10 cellular contexts compared by ENCODE assay signal in genomic region chr6:30683980-30684338, GRCh38. TPM values are rescaled to one million over a fixed set of nuclear protein-coding genes. Genes with fewer than 3 reads are reported as not detected.
A peak's percentile ranks its signal among the peaks of the same experiment; 100 is the strongest.
DNase-seq lines count a peak whose midpoint lies in the region; ATAC-seq, FAIRE-seq and TF ChIP-seq lines count a peak whose summit lies in the region.
"Had no signal": no experiment of that assay in that cellular context is flagged by ENCODE, and none has a peak within 500 bp of the region (broad histone marks: within the 10 kb centered on the region; RNA-seq: fewer than 3 reads in every experiment).

No MANE protein-coding gene starts in this region.

- in situ Hi-C loops in HepG2 (cut with HindIII; ENCODE audit: extremely low pct_ligation_motif_present, low pct_unique_long_range_greater_than_20kb): loop anchor here (25.0 kb wide), 1 partner anchor 403 kb away; no protein-coding TSS in a partner anchor

- H3K27me3 Mint-ChIP-seq in activated CD4-positive, alpha-beta T cell treated with anti-CD3 and anti-CD28 coated beads, Interleukin-2, amount 10 ng/mL, durations not matched to agents 24 days and 14 days: no peaks in the 10 kb centered on the region

- no peak overlapping the region; a peak in 1 of 6 replicates for H3K4me3 ChIP-seq in HepG2 (replicated peaks in 1 of 3; ENCODE audit: insufficient read depth in 1 of 3, low read depth in 2 of 3, low read length in 3 of 3)
- H3K4me3 ChIP-seq in thymus (ENCODE audit: low read length): peak overlapping the region; percentile 65

- no peak for ATAC-seq in HepG2

- peaks cover 71% of the 10 kb centered on the region for H3K4me1 ChIP-seq in HepG2 (ENCODE audit: insufficient read depth, low read length)
- peaks cover 36% of the 10 kb centered on the region for H3K4me1 ChIP-seq in thymus (ENCODE audit: control insufficient read depth, insufficient read depth, low read length)

- H4K20me1 ChIP-seq in HepG2 (ENCODE audit: insufficient read depth, low read length): no peaks in the 10 kb centered on the region

- H3K9me3 Mint-ChIP-seq in activated CD4-positive, alpha-beta T cell treated with anti-CD3 and anti-CD28 coated beads, Interleukin-2, amount 10 ng/mL, durations not matched to agents 24 days and 14 days: no peaks in the 10 kb centered on the region

- BruUV-seq in HepG2 (replicated peaks; lab: Mats Ljungman, UMichigan): no TSS peak

- peak overlapping the region; percentile 17; the same call in 1 of the 2 replicates for H3K9ac ChIP-seq in HepG2 (ENCODE audit: insufficient read depth, low read depth, low read length)

- H3K36me3 Mint-ChIP-seq in activated CD4-positive, alpha-beta T cell treated with anti-CD3 and anti-CD28 coated beads, Interleukin-2, amount 10 ng/mL, durations not matched to agents 24 days and 14 days (ENCODE audit: low read depth): peaks cover 78% of the 10 kb centered on the region

- peaks cover 50% of the 10 kb centered on the region for H3K4me1 Mint-ChIP-seq in activated CD4-positive, alpha-beta T cell treated with anti-CD3 and anti-CD28 coated beads, Interleukin-2, amount 10 ng/mL, durations not matched to agents 24 days and 14 days

- H3K27ac ChIP-seq in angular gyrus (ENCODE audit: low read depth, low read length) (peak overlapping the region; percentile 68), HepG2 (ENCODE audit: extremely low read length, insufficient read depth, low read length) (no peak overlapping the region), thymus (ENCODE audit: low read depth) (peak overlapping the region; percentile 99)
- H3K27ac ChIP-seq: C4-2B had no signal

- no peak for TF ChIP-seq EP300 in HepG2 (IDR thresholded peaks at IDR 0.05; ENCODE audit: low read depth in 2 of 2, low read length in 2 of 2)
- no peak for TF ChIP-seq EP300 in HepG2 (CRISPR knock-in tag; IDR thresholded peaks at IDR 0.05; ENCODE audit: borderline replicate concordance)

- no peaks in the 10 kb centered on the region for H3K79me2 ChIP-seq in HepG2 (ENCODE audit: insufficient read depth, low read length)

- CTCF ChIA-PET in HepG2 (lab: Yijun Ruan, JAX; ENCODE audit: low intra/inter-chr PET ratio, low total read pairs): interaction anchor here (3.5 kb wide), 1 partner anchor 39 kb away, joined by 11 read pairs; no protein-coding TSS in a partner anchor

- peak; percentile 65 for DNase-seq in activated CD4-positive, alpha-beta T cell treated with anti-CD3 and anti-CD28 coated beads, Interleukin-2, amount 10 ng/mL, durations not matched to agents 24 days and 14 days
- no peak for DNase-seq in activated CD4-positive, alpha-beta T cell treated with anti-CD3 and anti-CD28 coated beads for 1 hour
- no peak for DNase-seq in HepG2 (ENCODE audit: low spot score)
- no peak for DNase-seq in NCI-H226
- no peak for DNase-seq in GM20000 (ENCODE audit: low spot score)
- no peak for DNase-seq in GM12892 (ENCODE audit: insufficient read length)

- H3K9me3 ChIP-seq in HepG2 (ENCODE audit: low read length) (no peaks in the 10 kb centered on the region), thymus (ENCODE audit: control insufficient read depth) (no peaks in the 10 kb centered on the region)

- intact Hi-C loops in activated CD4-positive, alpha-beta T cell treated with anti-CD3 and anti-CD28 coated beads, Interleukin-2, amount 10 ng/mL, durations not matched to agents 24 days and 14 days (cut with micrococcal nuclease): loop anchor here (2.0 to 10.0 kb wide), 4 partner anchors 53 to 811 kb away; partner anchors contain the start of gene MICB
- intact Hi-C loops in HepG2 (cut with micrococcal nuclease; ENCODE audit: unreplicated experiment): no loop called here

- no peak for FAIRE-seq in HepG2 (lab: Jason Lieb, UNC)
- no peak for FAIRE-seq in GM12892 (lab: Jason Lieb, UNC)
- FAIRE-seq: frontal cortex had no signal

- H2AFZ ChIP-seq in HepG2 (ENCODE audit: low read length): no peak overlapping the region

- no peak for TF ChIP-seq RAD21 in HepG2 (CRISPR knock-in tag; IDR thresholded peaks at IDR 0.05)

- H3K27me3 ChIP-seq in HepG2 (ENCODE audit: control insufficient read depth in 1 of 2, insufficient read depth in 2 of 2, low read length in 2 of 2) (no peaks in the 10 kb centered on the region), thymus (ENCODE audit: control insufficient read depth, insufficient read depth) (no peaks in the 10 kb centered on the region)

- peak overlapping the region; percentile 94 for H3K4me3 Mint-ChIP-seq in activated CD4-positive, alpha-beta T cell treated with anti-CD3 and anti-CD28 coated beads, Interleukin-2, amount 10 ng/mL, durations not matched to agents 24 days and 14 days

- H3K4me2 ChIP-seq in HepG2 (ENCODE audit: low read depth, low read length): peak overlapping the region; percentile 48; the same call in 1 of the 2 replicates

- H3K27ac Mint-ChIP-seq in activated CD4-positive, alpha-beta T cell treated with anti-CD3 and anti-CD28 coated beads, Interleukin-2, amount 10 ng/mL, durations not matched to agents 24 days and 14 days: peak overlapping the region; percentile 97

- 86% methylated on average over 2 of the region's 2 CpGs for WGBS in HepG2 (ENCODE audit: low lambda C conversion rate)
- WGBS in thymus: 8% methylated on average over 2 of the region's 2 CpGs

- no peak for TF ChIP-seq CTCF in HepG2 (CRISPR knock-in tag; IDR thresholded peaks at IDR 0.05)
- no peak for TF ChIP-seq CTCF in GM20000 (IDR thresholded peaks at IDR 0.05; ENCODE audit: extremely low read depth, missing control alignments)

- no peaks in the 10 kb centered on the region for H3K36me3 ChIP-seq in HepG2 (replicated peaks in 1 of 2; ENCODE audit: control insufficient read depth in 1 of 2, insufficient read depth in 2 of 2, low read length in 2 of 2)
- H3K36me3 ChIP-seq in thymus (ENCODE audit: control insufficient read depth, insufficient read depth): peaks cover 14% of the 10 kb centered on the region

- POLR2A ChIA-PET in HepG2 (lab: Yijun Ruan, JAX): interaction anchor here (2.4 to 2.5 kb wide), 2 partner anchors 11 to 38 kb away, joined by 6 to 10 read pairs; partner anchors contain the start of gene DHX16

- TF ChIP-seq POLR2A in HepG2 (IDR thresholded peaks at IDR 0.05; ENCODE audit: insufficient read depth in 1 of 2, low read depth in 2 of 2, low read length in 2 of 2) (no peak), GM12892 (IDR thresholded peaks at IDR 0.05; ENCODE audit: low read depth, low read length) (no peak)

RNA-seq across cellular contexts. Expression of gene PPP1R18, which starts 2.5 kb away (rescaled TPM):
- total RNA-seq in activated CD4-positive, alpha-beta T cell treated with anti-CD3 and anti-CD28 coated beads, Interleukin-2, amount 10 ng/mL, durations not matched to agents 24 days and 14 days: 167 and 169 TPM in 2 replicates
- 3.1 and 4.9 TPM in 2 replicates for total RNA-seq in HepG2 (2016; rRNA removed; fragmentation: Illumina TruSeq; extraction: Trizol)
- total RNA-seq in HepG2 (2016; cell fraction: cytosol; rRNA removed; fragmentation: Illumina TruSeq; extraction: Trizol; ENCODE audit: low read depth): 0.81 and 1.4 TPM in 2 replicates
- 3.5 and 4.0 TPM in 2 replicates for total RNA-seq in HepG2 (2016; cell fraction: insoluble cytoplasmic fraction; rRNA removed; fragmentation: Illumina TruSeq; extraction: Trizol)
- 3.3 and 3.5 TPM in 2 replicates for total RNA-seq in HepG2 (2016; cell fraction: membrane; rRNA removed; fragmentation: Illumina TruSeq; extraction: Trizol)
- 2.5 and 3.2 TPM in 2 replicates for total RNA-seq in HepG2 (2016; cell fraction: nucleus; rRNA removed; fragmentation: Illumina TruSeq; extraction: Trizol)
- polyA plus RNA-seq in HepG2 (2011; rRNA removed) (9.2 and 10.5 TPM in 2 replicates), thymus (115 TPM)
- 8.3 and 8.7 TPM in 2 replicates for polyA plus RNA-seq in HepG2 (2011; cell fraction: cytosol; rRNA removed)
- 10.6 and 11.8 TPM in 2 replicates for polyA plus RNA-seq in HepG2 (2011; cell fraction: nucleus; rRNA removed)
- polyA plus RNA-seq in HepG2 (2012): 4.3 and 5.2 TPM in 2 replicates
- 2.2 and 2.4 TPM in 2 replicates for polyA plus RNA-seq in HepG2 (2016; cell fraction: cytosol; fragmentation: Illumina TruSeq; extraction: Trizol; ENCODE audit: low read depth)
- 6.9 and 7.5 TPM in 2 replicates for polyA plus RNA-seq in HepG2 (2016; cell fraction: insoluble cytoplasmic fraction; fragmentation: Illumina TruSeq; extraction: Trizol; ENCODE audit: low read depth)
- polyA plus RNA-seq in HepG2 (2016; cell fraction: membrane; fragmentation: Illumina TruSeq; extraction: Trizol; ENCODE audit: low read depth): 5.6 and 5.8 TPM in 2 replicates
- polyA plus RNA-seq in HepG2 (2016; cell fraction: nucleus; fragmentation: Illumina TruSeq; extraction: Trizol; ENCODE audit: insufficient read depth, low read depth): 8.6 and 12.1 TPM in 2 replicates
- polyA minus RNA-seq in HepG2 (2011; rRNA and poly(A)+ RNA removed; ENCODE audit: low replicate concordance): 13.8 and 38.1 TPM in 2 replicates
- 4.6 and 5.1 TPM in 2 replicates for polyA minus RNA-seq in HepG2 (2011; cell fraction: cytosol; rRNA and poly(A)+ RNA removed)
- polyA minus RNA-seq in HepG2 (2011; cell fraction: nucleus; rRNA and poly(A)+ RNA removed): 1.9 and 2.0 TPM in 2 replicates
- 42.5 TPM for polyA plus RNA-seq in GM12892 (2012; ENCODE audit: missing spikeins)

RNA-seq across cellular contexts. Expression of gene NRM, which starts 6.8 kb away (rescaled TPM):
- 20.2 and 20.5 TPM in 2 replicates for total RNA-seq in activated CD4-positive, alpha-beta T cell treated with anti-CD3 and anti-CD28 coated beads, Interleukin-2, amount 10 ng/mL, durations not matched to agents 24 days and 14 days
- 7.4 and 16.0 TPM in 2 replicates for total RNA-seq in HepG2 (2016; rRNA removed; fragmentation: Illumina TruSeq; extraction: Trizol)
- 6.4 and 6.8 TPM in 2 replicates for total RNA-seq in HepG2 (2016; cell fraction: cytosol; rRNA removed; fragmentation: Illumina TruSeq; extraction: Trizol; ENCODE audit: low read depth)
- 7.0 and 15.7 TPM in 2 replicates for total RNA-seq in HepG2 (2016; cell fraction: insoluble cytoplasmic fraction; rRNA removed; fragmentation: Illumina TruSeq; extraction: Trizol)
- 11.0 and 11.6 TPM in 2 replicates for total RNA-seq in HepG2 (2016; cell fraction: membrane; rRNA removed; fragmentation: Illumina TruSeq; extraction: Trizol)
- total RNA-seq in HepG2 (2016; cell fraction: nucleus; rRNA removed; fragmentation: Illumina TruSeq; extraction: Trizol): 13.6 and 15.9 TPM in 2 replicates
- polyA plus RNA-seq in HepG2 (2011; rRNA removed): 12.5 TPM in 2 replicates
- 10.6 and 14.5 TPM in 2 replicates for polyA plus RNA-seq in HepG2 (2011; cell fraction: cytosol; rRNA removed)
- polyA plus RNA-seq in HepG2 (2011; cell fraction: nucleus; rRNA removed): 11.7 and 12.5 TPM in 2 replicates
- 11.9 and 19.8 TPM in 2 replicates for polyA plus RNA-seq in HepG2 (2012)
- 16.1 and 17.3 TPM in 2 replicates for polyA plus RNA-seq in HepG2 (2016; cell fraction: cytosol; fragmentation: Illumina TruSeq; extraction: Trizol; ENCODE audit: low read depth)
- 19.1 and 23.6 TPM in 2 replicates for polyA plus RNA-seq in HepG2 (2016; cell fraction: insoluble cytoplasmic fraction; fragmentation: Illumina TruSeq; extraction: Trizol; ENCODE audit: low read depth)
- polyA plus RNA-seq in HepG2 (2016; cell fraction: membrane; fragmentation: Illumina TruSeq; extraction: Trizol; ENCODE audit: low read depth): 27.9 and 29.1 TPM in 2 replicates
- polyA plus RNA-seq in HepG2 (2016; cell fraction: nucleus; fragmentation: Illumina TruSeq; extraction: Trizol; ENCODE audit: insufficient read depth, low read depth): 46.7 and 53.9 TPM in 2 replicates
- 28.0 and 30.7 TPM in 2 replicates for polyA minus RNA-seq in HepG2 (2011; rRNA and poly(A)+ RNA removed; ENCODE audit: low replicate concordance)
- polyA minus RNA-seq in HepG2 (2011; cell fraction: cytosol; rRNA and poly(A)+ RNA removed): 9.8 and 11.5 TPM in 2 replicates
- polyA minus RNA-seq in HepG2 (2011; cell fraction: nucleus; rRNA and poly(A)+ RNA removed): 3.3 and 4.5 TPM in 2 replicates
- 10.4 TPM for polyA plus RNA-seq in thymus
- 20.7 TPM for polyA plus RNA-seq in GM12892 (2012; ENCODE audit: missing spikeins)

RNA-seq across cellular contexts. Expression of gene DHX16, which starts 11.2 kb away (rescaled TPM):
- 53.4 and 56.7 TPM in 2 replicates for total RNA-seq in activated CD4-positive, alpha-beta T cell treated with anti-CD3 and anti-CD28 coated beads, Interleukin-2, amount 10 ng/mL, durations not matched to agents 24 days and 14 days
- 48.2 and 58.5 TPM in 2 replicates for total RNA-seq in HepG2 (2016; rRNA removed; fragmentation: Illumina TruSeq; extraction: Trizol)
- 9.9 and 11.7 TPM in 2 replicates for total RNA-seq in HepG2 (2016; cell fraction: cytosol; rRNA removed; fragmentation: Illumina TruSeq; extraction: Trizol; ENCODE audit: low read depth)
- 43.8 and 64.1 TPM in 2 replicates for total RNA-seq in HepG2 (2016; cell fraction: insoluble cytoplasmic fraction; rRNA removed; fragmentation: Illumina TruSeq; extraction: Trizol)
- 14.7 and 16.1 TPM in 2 replicates for total RNA-seq in HepG2 (2016; cell fraction: membrane; rRNA removed; fragmentation: Illumina TruSeq; extraction: Trizol)
- total RNA-seq in HepG2 (2016; cell fraction: nucleus; rRNA removed; fragmentation: Illumina TruSeq; extraction: Trizol): 33.4 and 42.1 TPM in 2 replicates
- polyA plus RNA-seq in HepG2 (2011; rRNA removed): 57.0 and 73.4 TPM in 2 replicates
- polyA plus RNA-seq in HepG2 (2011; cell fraction: cytosol; rRNA removed): 44.3 and 47.6 TPM in 2 replicates
- 176 and 215 TPM in 2 replicates for polyA plus RNA-seq in HepG2 (2011; cell fraction: nucleus; rRNA removed)
- polyA plus RNA-seq in HepG2 (2012): 35.4 and 40.2 TPM in 2 replicates
- polyA plus RNA-seq in HepG2 (2016; cell fraction: cytosol; fragmentation: Illumina TruSeq; extraction: Trizol; ENCODE audit: low read depth): 4.3 and 4.8 TPM in 2 replicates
- 46.1 and 47.6 TPM in 2 replicates for polyA plus RNA-seq in HepG2 (2016; cell fraction: insoluble cytoplasmic fraction; fragmentation: Illumina TruSeq; extraction: Trizol; ENCODE audit: low read depth)
- polyA plus RNA-seq in HepG2 (2016; cell fraction: membrane; fragmentation: Illumina TruSeq; extraction: Trizol; ENCODE audit: low read depth): 7.5 and 9.2 TPM in 2 replicates
- polyA plus RNA-seq in HepG2 (2016; cell fraction: nucleus; fragmentation: Illumina TruSeq; extraction: Trizol; ENCODE audit: insufficient read depth, low read depth): 108 and 114 TPM in 2 replicates
- polyA minus RNA-seq in HepG2 (2011; rRNA and poly(A)+ RNA removed; ENCODE audit: low replicate concordance): 75.0 and 80.4 TPM in 2 replicates
- 21.7 and 23.2 TPM in 2 replicates for polyA minus RNA-seq in HepG2 (2011; cell fraction: cytosol; rRNA and poly(A)+ RNA removed)
- 26.1 and 30.2 TPM in 2 replicates for polyA minus RNA-seq in HepG2 (2011; cell fraction: nucleus; rRNA and poly(A)+ RNA removed)
- polyA plus RNA-seq in thymus: 48.0 TPM
- polyA plus RNA-seq in GM12892 (2012; ENCODE audit: missing spikeins): 26.0 TPM

RNA-seq across cellular contexts. Expression of gene MDC1, which starts 33.1 kb away (rescaled TPM):
- total RNA-seq in activated CD4-positive, alpha-beta T cell treated with anti-CD3 and anti-CD28 coated beads, Interleukin-2, amount 10 ng/mL, durations not matched to agents 24 days and 14 days: 93.9 and 97.2 TPM in 2 replicates
- 8.4 and 20.5 TPM in 2 replicates for total RNA-seq in HepG2 (2016; rRNA removed; fragmentation: Illumina TruSeq; extraction: Trizol)
- total RNA-seq in HepG2 (2016; cell fraction: cytosol; rRNA removed; fragmentation: Illumina TruSeq; extraction: Trizol; ENCODE audit: low read depth): 2.6 TPM in 2 replicates
- 9.0 and 18.7 TPM in 2 replicates for total RNA-seq in HepG2 (2016; cell fraction: insoluble cytoplasmic fraction; rRNA removed; fragmentation: Illumina TruSeq; extraction: Trizol)
- 7.6 TPM in 2 replicates for total RNA-seq in HepG2 (2016; cell fraction: membrane; rRNA removed; fragmentation: Illumina TruSeq; extraction: Trizol)
- total RNA-seq in HepG2 (2016; cell fraction: nucleus; rRNA removed; fragmentation: Illumina TruSeq; extraction: Trizol): 18.3 and 20.9 TPM in 2 replicates
- 11.7 and 14.0 TPM in 2 replicates for polyA plus RNA-seq in HepG2 (2011; rRNA removed)
- polyA plus RNA-seq in HepG2 (2011; cell fraction: cytosol; rRNA removed): 4.5 and 6.7 TPM in 2 replicates
- 39.8 and 42.9 TPM in 2 replicates for polyA plus RNA-seq in HepG2 (2011; cell fraction: nucleus; rRNA removed)
- 14.2 and 21.0 TPM in 2 replicates for polyA plus RNA-seq in HepG2 (2012)
- 1.2 and 1.3 TPM in 2 replicates for polyA plus RNA-seq in HepG2 (2016; cell fraction: cytosol; fragmentation: Illumina TruSeq; extraction: Trizol; ENCODE audit: low read depth)
- polyA plus RNA-seq in HepG2 (2016; cell fraction: insoluble cytoplasmic fraction; fragmentation: Illumina TruSeq; extraction: Trizol; ENCODE audit: low read depth): 13.9 and 27.7 TPM in 2 replicates
- 2.2 and 3.4 TPM in 2 replicates for polyA plus RNA-seq in HepG2 (2016; cell fraction: membrane; fragmentation: Illumina TruSeq; extraction: Trizol; ENCODE audit: low read depth)
- polyA plus RNA-seq in HepG2 (2016; cell fraction: nucleus; fragmentation: Illumina TruSeq; extraction: Trizol; ENCODE audit: insufficient read depth, low read depth): 66.8 and 94.4 TPM in 2 replicates
- 16.6 and 29.4 TPM in 2 replicates for polyA minus RNA-seq in HepG2 (2011; rRNA and poly(A)+ RNA removed; ENCODE audit: low replicate concordance)
- polyA minus RNA-seq in HepG2 (2011; cell fraction: cytosol; rRNA and poly(A)+ RNA removed): 8.0 and 10.3 TPM in 2 replicates
- polyA minus RNA-seq in HepG2 (2011; cell fraction: nucleus; rRNA and poly(A)+ RNA removed): 7.6 and 9.1 TPM in 2 replicates
- 21.6 TPM for polyA plus RNA-seq in thymus
- polyA plus RNA-seq in GM12892 (2012; ENCODE audit: missing spikeins): 56.4 TPM

RNA-seq across cellular contexts. Expression of gene TUBB, which starts 36.2 kb away (rescaled TPM):
- 1,084 and 1,089 TPM in 2 replicates for total RNA-seq in activated CD4-positive, alpha-beta T cell treated with anti-CD3 and anti-CD28 coated beads, Interleukin-2, amount 10 ng/mL, durations not matched to agents 24 days and 14 days
- total RNA-seq in HepG2 (2016; rRNA removed; fragmentation: Illumina TruSeq; extraction: Trizol): 911 and 1,275 TPM in 2 replicates
- 241 and 250 TPM in 2 replicates for total RNA-seq in HepG2 (2016; cell fraction: cytosol; rRNA removed; fragmentation: Illumina TruSeq; extraction: Trizol; ENCODE audit: low read depth)
- total RNA-seq in HepG2 (2016; cell fraction: insoluble cytoplasmic fraction; rRNA removed; fragmentation: Illumina TruSeq; extraction: Trizol): 892 and 1,275 TPM in 2 replicates
- total RNA-seq in HepG2 (2016; cell fraction: membrane; rRNA removed; fragmentation: Illumina TruSeq; extraction: Trizol): 542 and 545 TPM in 2 replicates
- total RNA-seq in HepG2 (2016; cell fraction: nucleus; rRNA removed; fragmentation: Illumina TruSeq; extraction: Trizol): 386 and 402 TPM in 2 replicates
- 980 and 1,163 TPM in 2 replicates for polyA plus RNA-seq in HepG2 (2011; rRNA removed)
- 853 and 1,099 TPM in 2 replicates for polyA plus RNA-seq in HepG2 (2011; cell fraction: cytosol; rRNA removed)
- 241 and 246 TPM in 2 replicates for polyA plus RNA-seq in HepG2 (2011; cell fraction: nucleus; rRNA removed)
- 478 and 597 TPM in 2 replicates for polyA plus RNA-seq in HepG2 (2012)
- polyA plus RNA-seq in HepG2 (2016; cell fraction: cytosol; fragmentation: Illumina TruSeq; extraction: Trizol; ENCODE audit: low read depth): 300 and 321 TPM in 2 replicates
- polyA plus RNA-seq in HepG2 (2016; cell fraction: insoluble cytoplasmic fraction; fragmentation: Illumina TruSeq; extraction: Trizol; ENCODE audit: low read depth): 2,019 and 2,085 TPM in 2 replicates
- 586 and 657 TPM in 2 replicates for polyA plus RNA-seq in HepG2 (2016; cell fraction: membrane; fragmentation: Illumina TruSeq; extraction: Trizol; ENCODE audit: low read depth)
- 686 and 716 TPM in 2 replicates for polyA plus RNA-seq in HepG2 (2016; cell fraction: nucleus; fragmentation: Illumina TruSeq; extraction: Trizol; ENCODE audit: insufficient read depth, low read depth)
- polyA minus RNA-seq in HepG2 (2011; rRNA and poly(A)+ RNA removed; ENCODE audit: low replicate concordance): 1,833 and 2,373 TPM in 2 replicates
- 412 and 479 TPM in 2 replicates for polyA minus RNA-seq in HepG2 (2011; cell fraction: cytosol; rRNA and poly(A)+ RNA removed)
- polyA minus RNA-seq in HepG2 (2011; cell fraction: nucleus; rRNA and poly(A)+ RNA removed): 105 and 134 TPM in 2 replicates
- polyA plus RNA-seq in thymus: 137 TPM
- 826 TPM for polyA plus RNA-seq in GM12892 (2012; ENCODE audit: missing spikeins)

Comparison
In these comparisons a context has a peak if more than half of its experiments do, and no peak if none do; other contexts are left out.
1. RNA of gene PPP1R18, which starts 2.5 kb away (total RNA-seq): 167 to 169 TPM in activated CD4-positive, alpha-beta T cell treated with anti-CD3 and anti-CD28 coated beads, Interleukin-2, amount 10 ng/mL, durations not matched to agents 24 days and 14 days; 0.81 to 4.9 TPM in HepG2; every median in the first group is over 10 times any median in the second.